ENCODE assay signal across 1 cellular context in genomic region chr4:12926189-12927066, GRCh38.
TF ChIP-seq lines count a peak whose summit lies in the region.

No MANE protein-coding gene starts in this region.

TF ChIP-seq in HepG2, 621 proteins besides CTCF, POLR2A, EP300 and RAD21 (continued from another document and continues in another):
- TF ChIP-seq ZNF710 (CRISPR knock-in tag; IDR thresholded peaks at IDR 0.05; ENCODE audit: borderline replicate concordance) (no peak; the same call in 1 of the 2 replicates), MED8 (CRISPR knock-in tag; IDR thresholded peaks at IDR 0.05; ENCODE audit: insufficient replicate concordance) (no peak), HBP1 (CRISPR knock-in tag; IDR thresholded peaks at IDR 0.05; ENCODE audit: low read depth) (no peak), RBFOX2 (IDR thresholded peaks at IDR 0.05; ENCODE audit: low read depth, low read length) (no peak), ZNF44 (CRISPR knock-in tag; IDR thresholded peaks at IDR 0.05) (no peak), STAT6 (CRISPR knock-in tag; IDR thresholded peaks at IDR 0.05; ENCODE audit: borderline replicate concordance) (no peak), KAT7 (CRISPR knock-in tag; IDR thresholded peaks at IDR 0.05; ENCODE audit: borderline replicate concordance) (no peak), ZNF333 (CRISPR knock-in tag; IDR thresholded peaks at IDR 0.05; ENCODE audit: borderline replicate concordance) (no peak), ZNF276 (CRISPR knock-in tag; IDR thresholded peaks at IDR 0.05; ENCODE audit: low read depth) (no peak), ZNF121 (CRISPR knock-in tag; IDR thresholded peaks at IDR 0.05) (peak; percentile 59; the same call in 1 of the 2 replicates), ZNF547 (CRISPR knock-in tag; IDR thresholded peaks at IDR 0.05) (no peak), RXRA (CRISPR knock-in tag; IDR thresholded peaks at IDR 0.05) (no peak; the same call in 1 of the 2 replicates), ZNF274 (CRISPR knock-in tag; IDR thresholded peaks at IDR 0.05) (no peak), CC2D1A (CRISPR knock-in tag; IDR thresholded peaks at IDR 0.05) (no peak), ATRX (CRISPR knock-in tag; IDR thresholded peaks at IDR 0.05; ENCODE audit: borderline replicate concordance) (no peak), POLR2G (IDR thresholded peaks at IDR 0.05; ENCODE audit: low read depth, low read length) (no peak), HMGA1 (CRISPR knock-in tag; conservative IDR thresholded peaks at IDR 0.05) (no peak), REST (IDR thresholded peaks at IDR 0.05; ENCODE audit: borderline replicate concordance in 1 of 2, low read depth in 1 of 2, low read length in 2 of 2) (peak in 1 of 2 experiments; percentile 37; a peak in 1 of 4 replicates), E2F5 (CRISPR knock-in tag; conservative IDR thresholded peaks at IDR 0.05) (no peak), IRF2 (CRISPR knock-in tag; IDR thresholded peaks at IDR 0.05) (peak; percentile 65; the same call in 1 of the 2 replicates), ZNF275 (CRISPR knock-in tag; IDR thresholded peaks at IDR 0.05; ENCODE audit: borderline replicate concordance) (no peak), PHF20 (CRISPR knock-in tag; IDR thresholded peaks at IDR 0.05) (no peak), STAT5B (CRISPR knock-in tag; IDR thresholded peaks at IDR 0.05) (no peak), SRSF1 (optimal IDR thresholded peaks at IDR 0.05; ENCODE audit: low read depth, low read length) (no peak), RFX3 (CRISPR knock-in tag; IDR thresholded peaks at IDR 0.05) (no peak), PAXIP1 (CRISPR knock-in tag; conservative IDR thresholded peaks at IDR 0.05) (peak; percentile 92), ZNF549 (CRISPR knock-in tag; IDR thresholded peaks at IDR 0.05) (peak; percentile 91), ZFAT (CRISPR knock-in tag; conservative IDR thresholded peaks at IDR 0.05) (no peak), PCBP1 (IDR thresholded peaks at IDR 0.05; ENCODE audit: borderline replicate concordance, low read depth, low read length) (no peak), CCAR2 (optimal IDR thresholded peaks at IDR 0.05; ENCODE audit: low read depth, low read length) (no peak)
